ENCODE assay signal across 1 cellular context in genomic region chr3:41116851-41117250, GRCh38.
TF ChIP-seq lines count a peak whose summit lies in the region.

No MANE protein-coding gene starts in this region.

TF ChIP-seq in IMR-90, 13 proteins besides CTCF, POLR2A, EP300 and RAD21 (continued from another document):
- TF ChIP-seq BHLHE40 (IDR thresholded peaks at IDR 0.05; ENCODE audit: low read depth, low read length) (no peak), CHD1 (IDR thresholded peaks at IDR 0.05; ENCODE audit: low read depth, low read length) (no peak), CEBPB (IDR thresholded peaks at IDR 0.05; ENCODE audit: low read depth, low read length) (no peak), MXI1 (IDR thresholded peaks at IDR 0.05; ENCODE audit: borderline replicate concordance, low read depth, low read length) (no peak), MAFK (IDR thresholded peaks at IDR 0.05; ENCODE audit: low read depth, low read length) (no peak), SMC3 (IDR thresholded peaks at IDR 0.05; ENCODE audit: low read depth, low read length) (no peak), USF2 (IDR thresholded peaks at IDR 0.05; ENCODE audit: low read depth, low read length) (no peak), RFX5 (IDR thresholded peaks at IDR 0.05; ENCODE audit: low read depth, low read length) (no peak), RCOR1 (IDR thresholded peaks at IDR 0.05; ENCODE audit: insufficient replicate concordance, low read length) (no peak)
